8 cellular contexts compared by ENCODE assay signal in genomic region chr11:3160252-3161031, GRCh38. TPM values are rescaled to one million over a fixed set of nuclear protein-coding genes. Genes with fewer than 3 reads are reported as not detected.
A peak's percentile ranks its signal among the peaks of the same experiment; 100 is the strongest.
DNase-seq lines count a peak whose midpoint lies in the region; ATAC-seq and TF ChIP-seq lines count a peak whose summit lies in the region.

No MANE protein-coding gene starts in this region.

- WGBS in heart left ventricle, 4 donors: 1 to 4% (median 2%) methylated on average over 24 to 48 of the region's 48 CpGs

- H3K9ac ChIP-seq in DND-41 (ENCODE audit: low read depth, low read length): no peak overlapping the region

- TF ChIP-seq CTCF in DND-41 (IDR thresholded peaks at IDR 0.05; ENCODE audit: borderline replicate concordance, extremely low read depth, low read length, poor library complexity, severe bottlenecking) (no peak), heart left ventricle (IDR thresholded peaks at IDR 0.05) (no peak)

- DNase-seq in DND-41 (no peak), NCI-H1930 (lab: John Stamatoyannopoulos, UW) (peak; percentile 72 to 74), amygdala (lab: John Stamatoyannopoulos, UW) (peak; percentile 33 to 98 (median 88)), heart left ventricle (peak; percentile 88 to 94 (median 92)), non-pigmented ciliary epithelial cell (ENCODE audit: low read depth) (peak; percentile 50), NCI-H446 (lab: John Stamatoyannopoulos, UW) (no peak)

- peak overlapping the region; percentile 26; the same call in 1 of the 2 replicates for H3K4me2 ChIP-seq in DND-41 (ENCODE audit: insufficient read depth, low read length)

- H3K27ac ChIP-seq in DND-41 (ENCODE audit: low read length): no peak overlapping the region
- peak overlapping the region; percentile 7 to 88 (median 72) for H3K27ac ChIP-seq in heart left ventricle

- H3K9me3 ChIP-seq in DND-41 (ENCODE audit: insufficient read depth, low read length, severe bottlenecking) (no peaks in the 10 kb centered on the region), heart left ventricle (no peaks in the 10 kb centered on the region)

- peaks cover 95% of the 10 kb centered on the region for H3K79me2 ChIP-seq in DND-41 (ENCODE audit: insufficient read depth, low read length)

- H3K27me3 ChIP-seq in DND-41 (ENCODE audit: insufficient read depth, low read length, poor library complexity) (no peaks in the 10 kb centered on the region), heart left ventricle (no peaks in the 10 kb centered on the region)

- H3K36me3 ChIP-seq in DND-41 (ENCODE audit: insufficient read depth, low read length): peaks cover 58% of the 10 kb centered on the region
- H3K36me3 ChIP-seq in heart left ventricle: no peaks in the 10 kb centered on the region

- peaks cover 88% of the 10 kb centered on the region for H4K20me1 ChIP-seq in DND-41 (ENCODE audit: insufficient read depth, low read length)

- no peak for ATAC-seq in DND-41 (ENCODE audit: insufficient read depth, low read depth)
- ATAC-seq in heart left ventricle: peak; percentile 74 to 88 (median 84)
- ATAC-seq in HG03469 (IDR thresholded peaks at IDR 0.05; ENCODE audit: unreplicated experiment): no peak
- ATAC-seq in GM18909 (IDR thresholded peaks at IDR 0.05; ENCODE audit: poor library complexity, unreplicated experiment): no peak

- TF ChIP-seq POLR2A in heart left ventricle (IDR thresholded peaks at IDR 0.05): no peak

- H2AFZ ChIP-seq in DND-41 (ENCODE audit: low read depth, low read length): no peak overlapping the region

- H3K4me1 ChIP-seq in DND-41 (ENCODE audit: insufficient read depth, low read length) (peaks cover 57% of the 10 kb centered on the region), heart left ventricle (peaks cover 7 to 85% (median 66%) of the 10 kb centered on the region in 12 donors)

- intact Hi-C loops in heart left ventricle (cut with DNase I): loop anchor here in 4 of 10 donors (5.0 to 10.0 kb wide), 3 partner anchors 33 to 106 kb away; partner anchors contain the start of gene CARS1 (in 2 of the 4)

- H3K4me3 ChIP-seq in DND-41 (ENCODE audit: low read depth in 1 of 2, low read length in 2 of 2) (no peak overlapping the region), heart left ventricle (peak overlapping the region; percentile 6 to 65 (median 58))

RNA-seq across cellular contexts. Expression of gene OSBPL5, which starts 4.7 kb away (rescaled TPM):
- total RNA-seq in heart left ventricle: 10 to 100 TPM; 10.1 to 27.7 (median 17.0) TPM
- 10 to 100 TPM; 11.1 to 11.2 TPM for polyA plus RNA-seq in heart left ventricle

RNA-seq across cellular contexts. Expression of gene MRGPRG, which starts 58.2 kb away (rescaled TPM):
- total RNA-seq in heart left ventricle: not detected
- polyA plus RNA-seq in heart left ventricle: not detected

Comparison
In these comparisons a context has a peak if more than half of its experiments do, and no peak if none do; other contexts are left out.
1. ATAC-seq: peak in heart left ventricle (4 of 4); none in DND-41 (single experiment), HG03469 (single experiment) and GM18909 (single experiment).
2. DNase-seq: peak in NCI-H1930 (2 of 2), amygdala (56 of 56), heart left ventricle (5 of 5) and non-pigmented ciliary epithelial cell (single experiment); none in DND-41 (single experiment) and NCI-H446 (0 of 2).
3. H3K4me3 ChIP-seq: peak in heart left ventricle (12 of 12); none in DND-41 (0 of 2).